ENCODE assay signal across 8 cellular contexts in genomic region chr21:46455575-46456385, GRCh38. TPM values are rescaled to one million over a fixed set of nuclear protein-coding genes. Genes with fewer than 3 reads are reported as not detected.
DNase-seq lines count a peak whose midpoint lies in the region; ATAC-seq and TF ChIP-seq lines count a peak whose summit lies in the region.

No MANE protein-coding gene starts in this region.

- H3K27ac Mint-ChIP-seq in activated naive CD8-positive, alpha-beta T cell treated with anti-CD3 and anti-CD28 coated beads for 36 hours, result peak overlapping the region; percentile 40

- ATAC-seq in left cardiac atrium, result no peak
- ATAC-seq in HG03095 (IDR thresholded peaks at IDR 0.05; ENCODE audit: unreplicated experiment), result no peak
- ATAC-seq in GM18868 (IDR thresholded peaks at IDR 0.05; ENCODE audit: unreplicated experiment), result no peak

- H3K27ac ChIP-seq in smooth muscle cell (ENCODE audit: low read depth), result peak overlapping the region; percentile 17

- no peak overlapping the region for H3K9ac ChIP-seq in smooth muscle cell (ENCODE audit: low read depth)

- no peaks in the 10 kb centered on the region for H3K9me3 ChIP-seq in smooth muscle cell (replicated peaks; ENCODE audit: low read depth)

- H3K9me3 Mint-ChIP-seq in activated naive CD8-positive, alpha-beta T cell treated with anti-CD3 and anti-CD28 coated beads for 36 hours, result no peaks in the 10 kb centered on the region

- peaks cover 20% of the 10 kb centered on the region for H3K79me2 ChIP-seq in smooth muscle cell (ENCODE audit: low read depth)

- no peak for TF ChIP-seq CTCF in smooth muscle cell (IDR thresholded peaks at IDR 0.05; ENCODE audit: borderline replicate concordance, insufficient read depth, poor library complexity, severe bottlenecking)

- peak overlapping the region; percentile 4 for H3K4me3 Mint-ChIP-seq in activated naive CD8-positive, alpha-beta T cell treated with anti-CD3 and anti-CD28 coated beads for 36 hours

- H3K36me3 ChIP-seq in smooth muscle cell (ENCODE audit: low read depth), result no peaks in the 10 kb centered on the region

- peaks cover 9% of the 10 kb centered on the region for H3K4me1 ChIP-seq in smooth muscle cell (ENCODE audit: low read depth)

- H3F3A ChIP-seq in smooth muscle cell (ENCODE audit: low read depth), result no peaks in the 10 kb centered on the region

- H3K4me2 ChIP-seq in smooth muscle cell, result no peak overlapping the region

- 78% methylated on average over 10 of the region's 10 CpGs for WGBS in smooth muscle cell (ENCODE audit: low lambda C conversion rate)

- H3K36me3 Mint-ChIP-seq in activated naive CD8-positive, alpha-beta T cell treated with anti-CD3 and anti-CD28 coated beads for 36 hours, result peaks cover 39% of the 10 kb centered on the region

- H4K20me1 ChIP-seq in smooth muscle cell (ENCODE audit: low read depth), result peaks cover 11% of the 10 kb centered on the region

- peak; percentile 21 for DNase-seq in NCI-H2196 (lab: John Stamatoyannopoulos, UW; ENCODE audit: unreplicated experiment)
- no peak for DNase-seq in NCI-H2196 treated with DMSO at 0.1 percent for 48 hours (lab: John Stamatoyannopoulos, UW; ENCODE audit: unreplicated experiment)
- no peak for DNase-seq in activated naive CD8-positive, alpha-beta T cell treated with anti-CD3 and anti-CD28 coated beads for 36 hours
- DNase-seq in left cardiac atrium, result peak; percentile 44
- no peak for DNase-seq in smooth muscle cell (lab: John Stamatoyannopoulos, UW; ENCODE audit: unreplicated experiment)
- no peak for DNase-seq in cerebellar cortex (ENCODE audit: low spot score)

- H3K27me3 Mint-ChIP-seq in activated naive CD8-positive, alpha-beta T cell treated with anti-CD3 and anti-CD28 coated beads for 36 hours, result no peaks in the 10 kb centered on the region

- no peaks in the 10 kb centered on the region for H3K27me3 ChIP-seq in smooth muscle cell (ENCODE audit: low read depth)

- no peak overlapping the region for H3K4me3 ChIP-seq in smooth muscle cell

- intact Hi-C loops in left cardiac atrium (cut with DNase I), result no loop called here

- H2AFZ ChIP-seq in smooth muscle cell (ENCODE audit: low read depth), result no peak overlapping the region

- H3K4me1 Mint-ChIP-seq in activated naive CD8-positive, alpha-beta T cell treated with anti-CD3 and anti-CD28 coated beads for 36 hours, result peaks cover 43% of the 10 kb centered on the region

RNA-seq across cellular contexts. Expression of gene DIP2A, which starts 2.9 kb away (rescaled TPM):
- total RNA-seq in activated naive CD8-positive, alpha-beta T cell treated with anti-CD3 and anti-CD28 coated beads for 36 hours, result 10 to 100 TPM; 19.0 to 21.2 TPM
- total RNA-seq in left cardiac atrium (10 to 100 TPM; 27.2 to 33.0 TPM), smooth muscle cell (24.8 and 29.2 TPM in 2 replicates)
- 11.5 and 22.1 TPM in 2 replicates for polyA plus RNA-seq in smooth muscle cell

Comparison
In these comparisons a context has a peak if more than half of its experiments do, and no peak if none do; other contexts are left out.
1. DNase-seq: peak in NCI-H2196 (single experiment) and left cardiac atrium (single experiment); none in NCI-H2196 treated with DMSO at 0.1 percent for 48 hours (single experiment), activated naive CD8-positive, alpha-beta T cell treated with anti-CD3 and anti-CD28 coated beads for 36 hours (single experiment), smooth muscle cell (single experiment) and cerebellar cortex (single experiment).